In genomic region chr3:116863270-116863770, GRCh38 we compare ENCODE assay signal across 2 cellular contexts.
TF ChIP-seq lines count a peak whose summit lies in the region.

No MANE protein-coding gene starts in this region.

TF ChIP-seq in IMR-90, 13 proteins besides CTCF, POLR2A, EP300 and RAD21:
- TF ChIP-seq SMC3 (IDR thresholded peaks at IDR 0.05; ENCODE audit: low read depth, low read length) (no peak), RFX5 (IDR thresholded peaks at IDR 0.05; ENCODE audit: low read depth, low read length) (no peak), USF2 (IDR thresholded peaks at IDR 0.05; ENCODE audit: low read depth, low read length) (no peak), MXI1 (IDR thresholded peaks at IDR 0.05; ENCODE audit: borderline replicate concordance, low read depth, low read length) (no peak)
- TF ChIP-seq, protein P1, sequence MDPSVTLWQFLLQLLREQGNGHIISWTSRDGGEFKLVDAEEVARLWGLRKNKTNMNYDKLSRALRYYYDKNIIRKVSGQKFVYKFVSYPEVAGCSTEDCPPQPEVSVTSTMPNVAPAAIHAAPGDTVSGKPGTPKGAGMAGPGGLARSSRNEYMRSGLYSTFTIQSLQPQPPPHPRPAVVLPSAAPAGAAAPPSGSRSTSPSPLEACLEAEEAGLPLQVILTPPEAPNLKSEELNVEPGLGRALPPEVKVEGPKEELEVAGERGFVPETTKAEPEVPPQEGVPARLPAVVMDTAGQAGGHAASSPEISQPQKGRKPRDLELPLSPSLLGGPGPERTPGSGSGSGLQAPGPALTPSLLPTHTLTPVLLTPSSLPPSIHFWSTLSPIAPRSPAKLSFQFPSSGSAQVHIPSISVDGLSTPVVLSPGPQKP (IDR thresholded peaks at IDR 0.05; ENCODE audit: borderline replicate concordance, low read depth, low read length): no peak

TF ChIP-seq in H1, 55 proteins besides CTCF, POLR2A, EP300 and RAD21:
- TF ChIP-seq ASH2L (IDR thresholded peaks at IDR 0.05; ENCODE audit: low read length) (no peak), CHD2 (IDR thresholded peaks at IDR 0.05; ENCODE audit: low read length) (no peak), ATF2 (IDR thresholded peaks at IDR 0.05; ENCODE audit: low read length) (no peak), ATF3 (IDR thresholded peaks at IDR 0.05; ENCODE audit: insufficient read depth, low read depth, low read length) (no peak), CBX5 (IDR thresholded peaks at IDR 0.05; ENCODE audit: low read depth, low read length) (no peak), CREB1 (IDR thresholded peaks at IDR 0.05) (no peak), CEBPB (IDR thresholded peaks at IDR 0.05; ENCODE audit: low read depth, low read length) (no peak)
